Comparison of ENCODE assay signal across 1 cellular context in genomic region chr20:680638-681037, GRCh38.
TF ChIP-seq lines count a peak whose summit lies in the region.

No MANE protein-coding gene starts in this region.

TF ChIP-seq in GM12878, 131 proteins besides CTCF, POLR2A, EP300 and RAD21:
- TF ChIP-seq MEF2B (IDR thresholded peaks at IDR 0.05; ENCODE audit: partially characterized antibody, poor library complexity, severe bottlenecking), result peak; percentile 47
- no peak for TF ChIP-seq LARP7 (IDR thresholded peaks at IDR 0.05)
- no peak for TF ChIP-seq JUNB (IDR thresholded peaks at IDR 0.05)
